Comparison of ENCODE assay signal across 3 cellular contexts in the genomic region with DNA sequence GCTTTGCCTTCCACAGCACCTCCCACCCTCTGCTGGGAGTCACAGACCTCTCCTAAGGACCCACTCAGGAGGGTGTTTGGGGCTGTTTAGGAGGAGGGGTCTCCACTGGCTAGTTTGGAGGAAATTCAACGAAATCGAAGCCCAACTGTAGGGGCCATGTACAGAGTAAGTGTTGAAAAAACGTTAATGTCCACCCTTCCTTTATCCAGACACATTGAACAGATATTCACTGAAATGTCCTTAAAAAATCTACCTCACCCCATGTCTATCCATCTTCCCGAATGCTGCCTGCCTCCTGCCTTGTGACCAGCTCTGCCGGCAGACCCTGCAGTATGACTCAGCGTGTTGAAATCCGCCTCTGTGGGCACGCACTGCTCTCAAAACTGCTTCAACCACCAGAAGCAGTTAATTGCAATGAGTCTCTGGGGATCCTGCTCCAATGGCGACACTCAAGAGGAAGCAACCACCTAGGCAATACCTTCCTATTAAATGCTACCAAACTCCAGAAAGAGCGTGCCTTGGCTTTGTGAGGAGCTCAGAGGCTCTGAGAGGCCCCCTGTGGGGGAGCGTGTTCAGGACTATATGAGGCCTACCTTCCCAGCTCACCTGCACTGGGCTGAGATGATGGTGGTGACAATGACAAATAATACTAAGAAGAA.
TF ChIP-seq lines count a peak whose summit lies in the region.

No MANE protein-coding gene starts in this region.

TF ChIP-seq in A549, 52 proteins besides CTCF, POLR2A, EP300 and RAD21 (continued from another document and continues in another):
- TF ChIP-seq, protein P1, sequence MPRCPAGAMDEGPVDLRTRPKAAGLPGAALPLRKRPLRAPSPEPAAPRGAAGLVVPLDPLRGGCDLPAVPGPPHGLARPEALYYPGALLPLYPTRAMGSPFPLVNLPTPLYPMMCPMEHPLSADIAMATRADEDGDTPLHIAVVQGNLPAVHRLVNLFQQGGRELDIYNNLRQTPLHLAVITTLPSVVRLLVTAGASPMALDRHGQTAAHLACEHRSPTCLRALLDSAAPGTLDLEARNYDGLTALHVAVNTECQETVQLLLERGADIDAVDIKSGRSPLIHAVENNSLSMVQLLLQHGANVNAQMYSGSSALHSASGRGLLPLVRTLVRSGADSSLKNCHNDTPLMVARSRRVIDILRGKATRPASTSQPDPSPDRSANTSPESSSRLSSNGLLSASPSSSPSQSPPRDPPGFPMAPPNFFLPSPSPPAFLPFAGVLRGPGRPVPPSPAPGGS (IDR thresholded peaks at IDR 0.05) = no peak
- no peak for TF ChIP-seq EHMT2 (IDR thresholded peaks at IDR 0.05; ENCODE audit: low read depth)
- TF ChIP-seq MAFK (IDR thresholded peaks at IDR 0.05; ENCODE audit: partially characterized antibody) = peak; percentile 88
- TF ChIP-seq RNF2 (IDR thresholded peaks at IDR 0.05; ENCODE audit: borderline replicate concordance, low read depth) = no peak
- no peak for TF ChIP-seq KDM1A (IDR thresholded peaks at IDR 0.05; ENCODE audit: low read depth)
- TF ChIP-seq, protein P2, sequence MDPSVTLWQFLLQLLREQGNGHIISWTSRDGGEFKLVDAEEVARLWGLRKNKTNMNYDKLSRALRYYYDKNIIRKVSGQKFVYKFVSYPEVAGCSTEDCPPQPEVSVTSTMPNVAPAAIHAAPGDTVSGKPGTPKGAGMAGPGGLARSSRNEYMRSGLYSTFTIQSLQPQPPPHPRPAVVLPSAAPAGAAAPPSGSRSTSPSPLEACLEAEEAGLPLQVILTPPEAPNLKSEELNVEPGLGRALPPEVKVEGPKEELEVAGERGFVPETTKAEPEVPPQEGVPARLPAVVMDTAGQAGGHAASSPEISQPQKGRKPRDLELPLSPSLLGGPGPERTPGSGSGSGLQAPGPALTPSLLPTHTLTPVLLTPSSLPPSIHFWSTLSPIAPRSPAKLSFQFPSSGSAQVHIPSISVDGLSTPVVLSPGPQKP (IDR thresholded peaks at IDR 0.05; ENCODE audit: low read depth, low read length) = no peak
- TF ChIP-seq JUN (IDR thresholded peaks at IDR 0.05) = peak; percentile 46 to 47; a peak in 2 of 5 replicates
- TF ChIP-seq, protein P3, sequence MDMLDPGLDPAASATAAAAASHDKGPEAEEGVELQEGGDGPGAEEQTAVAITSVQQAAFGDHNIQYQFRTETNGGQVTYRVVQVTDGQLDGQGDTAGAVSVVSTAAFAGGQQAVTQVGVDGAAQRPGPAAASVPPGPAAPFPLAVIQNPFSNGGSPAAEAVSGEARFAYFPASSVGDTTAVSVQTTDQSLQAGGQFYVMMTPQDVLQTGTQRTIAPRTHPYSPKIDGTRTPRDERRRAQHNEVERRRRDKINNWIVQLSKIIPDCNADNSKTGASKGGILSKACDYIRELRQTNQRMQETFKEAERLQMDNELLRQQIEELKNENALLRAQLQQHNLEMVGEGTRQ (IDR thresholded peaks at IDR 0.05) = no peak
- TF ChIP-seq NFE2L2 (conservative IDR thresholded peaks at IDR 0.05; ENCODE audit: low read length) = peak; percentile 31
- TF ChIP-seq HDAC2 (IDR thresholded peaks at IDR 0.05) = no peak
- no peak for TF ChIP-seq ZFP36 (IDR thresholded peaks at IDR 0.05; ENCODE audit: borderline replicate concordance, partially characterized antibody)
- TF ChIP-seq HOXB13 (CRISPR knock-in tag; IDR thresholded peaks at IDR 0.05; ENCODE audit: low read depth) = no peak
- peak; percentile 65 for TF ChIP-seq JUNB (IDR thresholded peaks at IDR 0.05)

TF ChIP-seq in HEK293, 187 proteins besides CTCF, POLR2A, EP300 and RAD21 (continues in another document):
- TF ChIP-seq, protein P4, sequence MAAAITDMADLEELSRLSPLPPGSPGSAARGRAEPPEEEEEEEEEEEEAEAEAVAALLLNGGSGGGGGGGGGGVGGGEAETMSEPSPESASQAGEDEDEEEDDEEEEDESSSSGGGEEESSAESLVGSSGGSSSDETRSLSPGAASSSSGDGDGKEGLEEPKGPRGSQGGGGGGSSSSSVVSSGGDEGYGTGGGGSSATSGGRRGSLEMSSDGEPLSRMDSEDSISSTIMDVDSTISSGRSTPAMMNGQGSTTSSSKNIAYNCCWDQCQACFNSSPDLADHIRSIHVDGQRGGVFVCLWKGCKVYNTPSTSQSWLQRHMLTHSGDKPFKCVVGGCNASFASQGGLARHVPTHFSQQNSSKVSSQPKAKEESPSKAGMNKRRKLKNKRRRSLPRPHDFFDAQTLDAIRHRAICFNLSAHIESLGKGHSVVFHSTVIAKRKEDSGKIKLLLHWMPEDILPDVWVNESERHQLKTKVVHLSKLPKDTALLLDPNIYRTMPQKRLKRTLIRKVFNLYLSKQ (tag by site-specific recombination; IDR thresholded peaks at IDR 0.05; ENCODE audit: borderline replicate concordance) = no peak
- TF ChIP-seq ZNF660 (tag by site-specific recombination; IDR thresholded peaks at IDR 0.05) = peak; percentile 92
- TF ChIP-seq, protein P5, sequence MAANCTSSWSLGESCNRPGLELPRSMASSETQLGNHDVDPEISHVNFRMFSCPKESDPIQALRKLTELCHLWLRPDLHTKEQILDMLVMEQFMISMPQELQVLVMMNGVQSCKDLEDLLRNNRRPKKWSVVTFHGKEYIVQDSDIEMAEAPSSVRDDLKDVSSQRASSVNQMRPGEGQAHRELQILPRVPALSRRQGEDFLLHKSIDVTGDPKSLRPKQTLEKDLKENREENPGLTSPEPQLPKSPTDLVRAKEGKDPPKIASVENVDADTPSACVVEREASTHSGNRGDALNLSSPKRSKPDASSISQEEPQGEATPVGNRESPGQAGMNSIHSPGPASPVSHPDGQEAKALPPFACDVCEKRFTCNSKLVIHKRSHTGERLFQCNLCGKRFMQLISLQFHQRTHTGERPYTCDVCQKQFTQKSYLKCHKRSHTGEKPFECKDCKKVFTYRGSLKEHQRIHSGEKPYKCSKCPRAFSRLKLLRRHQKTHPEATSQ (tag by site-specific recombination; IDR thresholded peaks at IDR 0.05) = no peak
- peak; percentile 49; the same call in 1 of the 2 replicates for TF ChIP-seq ZNF2 (tag by site-specific recombination; IDR thresholded peaks at IDR 0.05)
- TF ChIP-seq, protein P6, sequence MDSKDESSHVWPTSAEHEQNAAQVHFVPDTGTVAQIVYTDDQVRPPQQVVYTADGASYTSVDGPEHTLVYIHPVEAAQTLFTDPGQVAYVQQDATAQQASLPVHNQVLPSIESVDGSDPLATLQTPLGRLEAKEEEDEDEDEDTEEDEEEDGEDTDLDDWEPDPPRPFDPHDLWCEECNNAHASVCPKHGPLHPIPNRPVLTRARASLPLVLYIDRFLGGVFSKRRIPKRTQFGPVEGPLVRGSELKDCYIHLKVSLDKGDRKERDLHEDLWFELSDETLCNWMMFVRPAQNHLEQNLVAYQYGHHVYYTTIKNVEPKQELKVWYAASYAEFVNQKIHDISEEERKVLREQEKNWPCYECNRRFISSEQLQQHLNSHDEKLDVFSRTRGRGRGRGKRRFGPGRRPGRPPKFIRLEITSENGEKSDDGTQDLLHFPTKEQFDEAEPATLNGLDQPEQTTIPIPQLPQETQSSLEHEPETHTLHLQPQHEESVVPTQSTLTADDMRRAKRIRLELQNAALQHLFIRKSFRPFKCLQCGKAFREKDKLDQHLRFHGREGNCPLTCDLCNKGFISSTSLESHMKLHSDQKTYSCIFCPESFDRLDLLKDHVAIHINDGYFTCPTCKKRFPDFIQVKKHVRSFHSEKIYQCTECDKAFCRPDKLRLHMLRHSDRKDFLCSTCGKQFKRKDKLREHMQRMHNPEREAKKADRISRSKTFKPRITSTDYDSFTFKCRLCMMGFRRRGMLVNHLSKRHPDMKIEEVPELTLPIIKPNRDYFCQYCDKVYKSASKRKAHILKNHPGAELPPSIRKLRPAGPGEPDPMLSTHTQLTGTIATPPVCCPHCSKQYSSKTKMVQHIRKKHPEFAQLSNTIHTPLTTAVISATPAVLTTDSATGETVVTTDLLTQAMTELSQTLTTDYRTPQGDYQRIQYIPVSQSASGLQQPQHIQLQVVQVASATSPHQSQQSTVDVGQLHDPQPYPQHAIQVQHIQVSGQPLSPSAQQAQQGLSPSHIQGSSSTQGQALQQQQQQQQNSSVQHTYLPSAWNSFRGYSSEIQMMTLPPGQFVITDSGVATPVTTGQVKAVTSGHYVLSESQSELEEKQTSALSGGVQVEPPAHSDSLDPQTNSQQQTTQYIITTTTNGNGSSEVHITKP (tag by site-specific recombination; IDR thresholded peaks at IDR 0.05) = peak; percentile 94
- peak; percentile 95 for TF ChIP-seq ZEB2 (tag by site-specific recombination; IDR thresholded peaks at IDR 0.05)
- TF ChIP-seq ZNF629 (tag by site-specific recombination; IDR thresholded peaks at IDR 0.05) = peak; percentile 81
- TF ChIP-seq ZNF521 (tag by site-specific recombination; IDR thresholded peaks at IDR 0.05) = no peak
- no peak for TF ChIP-seq ZNF157 (tag by site-specific recombination; IDR thresholded peaks at IDR 0.05)
- TF ChIP-seq, protein P7, sequence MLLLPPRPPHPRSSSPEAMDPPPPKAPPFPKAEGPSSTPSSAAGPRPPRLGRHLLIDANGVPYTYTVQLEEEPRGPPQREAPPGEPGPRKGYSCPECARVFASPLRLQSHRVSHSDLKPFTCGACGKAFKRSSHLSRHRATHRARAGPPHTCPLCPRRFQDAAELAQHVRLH (tag by site-specific recombination; IDR thresholded peaks at IDR 0.05) = no peak
- TF ChIP-seq MYNN (tag by site-specific recombination; IDR thresholded peaks at IDR 0.05; ENCODE audit: borderline replicate concordance) = no peak
- peak; percentile 74 for TF ChIP-seq ZBTB8A (tag by site-specific recombination; IDR thresholded peaks at IDR 0.05)
- no peak for TF ChIP-seq ZBTB7A (tag by site-specific recombination; IDR thresholded peaks at IDR 0.05; ENCODE audit: low read depth)
- peak; percentile 72 for TF ChIP-seq ZNF366 (tag by site-specific recombination; conservative IDR thresholded peaks at IDR 0.05)
- TF ChIP-seq ZNF24 (tag by site-specific recombination; IDR thresholded peaks at IDR 0.05) = 0 out of 2 replicates have a peak, but pooled peaks have one; percentile 41
- peak; percentile 84 for TF ChIP-seq TRIM28 (IDR thresholded peaks at IDR 0.05; ENCODE audit: borderline replicate concordance, low read length)

TF ChIP-seq in H1, 55 proteins besides CTCF, POLR2A, EP300 and RAD21 (continued from another document):
- TF ChIP-seq TAF1 (IDR thresholded peaks at IDR 0.05; ENCODE audit: low read depth, low read length) (0 out of 2 replicates have a peak, but pooled peaks have one; percentile 40), MAFK (IDR thresholded peaks at IDR 0.05; ENCODE audit: low read depth, low read length) (peak; percentile 75; the same call in 1 of the 2 replicates), BACH1 (IDR thresholded peaks at IDR 0.05; ENCODE audit: low read length) (peak; percentile 82)
- TF ChIP-seq, protein P8, sequence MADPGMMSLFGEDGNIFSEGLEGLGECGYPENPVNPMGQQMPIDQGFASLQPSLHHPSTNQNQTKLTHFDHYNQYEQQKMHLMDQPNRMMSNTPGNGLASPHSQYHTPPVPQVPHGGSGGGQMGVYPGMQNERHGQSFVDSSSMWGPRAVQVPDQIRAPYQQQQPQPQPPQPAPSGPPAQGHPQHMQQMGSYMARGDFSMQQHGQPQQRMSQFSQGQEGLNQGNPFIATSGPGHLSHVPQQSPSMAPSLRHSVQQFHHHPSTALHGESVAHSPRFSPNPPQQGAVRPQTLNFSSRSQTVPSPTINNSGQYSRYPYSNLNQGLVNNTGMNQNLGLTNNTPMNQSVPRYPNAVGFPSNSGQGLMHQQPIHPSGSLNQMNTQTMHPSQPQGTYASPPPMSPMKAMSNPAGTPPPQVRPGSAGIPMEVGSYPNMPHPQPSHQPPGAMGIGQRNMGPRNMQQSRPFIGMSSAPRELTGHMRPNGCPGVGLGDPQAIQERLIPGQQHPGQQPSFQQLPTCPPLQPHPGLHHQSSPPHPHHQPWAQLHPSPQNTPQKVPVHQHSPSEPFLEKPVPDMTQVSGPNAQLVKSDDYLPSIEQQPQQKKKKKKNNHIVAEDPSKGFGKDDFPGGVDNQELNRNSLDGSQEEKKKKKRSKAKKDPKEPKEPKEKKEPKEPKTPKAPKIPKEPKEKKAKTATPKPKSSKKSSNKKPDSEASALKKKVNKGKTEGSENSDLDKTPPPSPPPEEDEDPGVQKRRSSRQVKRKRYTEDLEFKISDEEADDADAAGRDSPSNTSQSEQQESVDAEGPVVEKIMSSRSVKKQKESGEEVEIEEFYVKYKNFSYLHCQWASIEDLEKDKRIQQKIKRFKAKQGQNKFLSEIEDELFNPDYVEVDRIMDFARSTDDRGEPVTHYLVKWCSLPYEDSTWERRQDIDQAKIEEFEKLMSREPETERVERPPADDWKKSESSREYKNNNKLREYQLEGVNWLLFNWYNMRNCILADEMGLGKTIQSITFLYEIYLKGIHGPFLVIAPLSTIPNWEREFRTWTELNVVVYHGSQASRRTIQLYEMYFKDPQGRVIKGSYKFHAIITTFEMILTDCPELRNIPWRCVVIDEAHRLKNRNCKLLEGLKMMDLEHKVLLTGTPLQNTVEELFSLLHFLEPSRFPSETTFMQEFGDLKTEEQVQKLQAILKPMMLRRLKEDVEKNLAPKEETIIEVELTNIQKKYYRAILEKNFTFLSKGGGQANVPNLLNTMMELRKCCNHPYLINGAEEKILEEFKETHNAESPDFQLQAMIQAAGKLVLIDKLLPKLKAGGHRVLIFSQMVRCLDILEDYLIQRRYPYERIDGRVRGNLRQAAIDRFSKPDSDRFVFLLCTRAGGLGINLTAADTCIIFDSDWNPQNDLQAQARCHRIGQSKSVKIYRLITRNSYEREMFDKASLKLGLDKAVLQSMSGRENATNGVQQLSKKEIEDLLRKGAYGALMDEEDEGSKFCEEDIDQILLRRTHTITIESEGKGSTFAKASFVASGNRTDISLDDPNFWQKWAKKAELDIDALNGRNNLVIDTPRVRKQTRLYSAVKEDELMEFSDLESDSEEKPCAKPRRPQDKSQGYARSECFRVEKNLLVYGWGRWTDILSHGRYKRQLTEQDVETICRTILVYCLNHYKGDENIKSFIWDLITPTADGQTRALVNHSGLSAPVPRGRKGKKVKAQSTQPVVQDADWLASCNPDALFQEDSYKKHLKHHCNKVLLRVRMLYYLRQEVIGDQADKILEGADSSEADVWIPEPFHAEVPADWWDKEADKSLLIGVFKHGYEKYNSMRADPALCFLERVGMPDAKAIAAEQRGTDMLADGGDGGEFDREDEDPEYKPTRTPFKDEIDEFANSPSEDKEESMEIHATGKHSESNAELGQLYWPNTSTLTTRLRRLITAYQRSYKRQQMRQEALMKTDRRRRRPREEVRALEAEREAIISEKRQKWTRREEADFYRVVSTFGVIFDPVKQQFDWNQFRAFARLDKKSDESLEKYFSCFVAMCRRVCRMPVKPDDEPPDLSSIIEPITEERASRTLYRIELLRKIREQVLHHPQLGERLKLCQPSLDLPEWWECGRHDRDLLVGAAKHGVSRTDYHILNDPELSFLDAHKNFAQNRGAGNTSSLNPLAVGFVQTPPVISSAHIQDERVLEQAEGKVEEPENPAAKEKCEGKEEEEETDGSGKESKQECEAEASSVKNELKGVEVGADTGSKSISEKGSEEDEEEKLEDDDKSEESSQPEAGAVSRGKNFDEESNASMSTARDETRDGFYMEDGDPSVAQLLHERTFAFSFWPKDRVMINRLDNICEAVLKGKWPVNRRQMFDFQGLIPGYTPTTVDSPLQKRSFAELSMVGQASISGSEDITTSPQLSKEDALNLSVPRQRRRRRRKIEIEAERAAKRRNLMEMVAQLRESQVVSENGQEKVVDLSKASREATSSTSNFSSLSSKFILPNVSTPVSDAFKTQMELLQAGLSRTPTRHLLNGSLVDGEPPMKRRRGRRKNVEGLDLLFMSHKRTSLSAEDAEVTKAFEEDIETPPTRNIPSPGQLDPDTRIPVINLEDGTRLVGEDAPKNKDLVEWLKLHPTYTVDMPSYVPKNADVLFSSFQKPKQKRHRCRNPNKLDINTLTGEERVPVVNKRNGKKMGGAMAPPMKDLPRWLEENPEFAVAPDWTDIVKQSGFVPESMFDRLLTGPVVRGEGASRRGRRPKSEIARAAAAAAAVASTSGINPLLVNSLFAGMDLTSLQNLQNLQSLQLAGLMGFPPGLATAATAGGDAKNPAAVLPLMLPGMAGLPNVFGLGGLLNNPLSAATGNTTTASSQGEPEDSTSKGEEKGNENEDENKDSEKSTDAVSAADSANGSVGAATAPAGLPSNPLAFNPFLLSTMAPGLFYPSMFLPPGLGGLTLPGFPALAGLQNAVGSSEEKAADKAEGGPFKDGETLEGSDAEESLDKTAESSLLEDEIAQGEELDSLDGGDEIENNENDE (IDR thresholded peaks at IDR 0.05; ENCODE audit: insufficient replicate concordance, low read length) = no peak
TF ChIP-seq in H1: peak in this region for 4.
